25 cellular contexts compared by ENCODE assay signal in the genomic region with DNA sequence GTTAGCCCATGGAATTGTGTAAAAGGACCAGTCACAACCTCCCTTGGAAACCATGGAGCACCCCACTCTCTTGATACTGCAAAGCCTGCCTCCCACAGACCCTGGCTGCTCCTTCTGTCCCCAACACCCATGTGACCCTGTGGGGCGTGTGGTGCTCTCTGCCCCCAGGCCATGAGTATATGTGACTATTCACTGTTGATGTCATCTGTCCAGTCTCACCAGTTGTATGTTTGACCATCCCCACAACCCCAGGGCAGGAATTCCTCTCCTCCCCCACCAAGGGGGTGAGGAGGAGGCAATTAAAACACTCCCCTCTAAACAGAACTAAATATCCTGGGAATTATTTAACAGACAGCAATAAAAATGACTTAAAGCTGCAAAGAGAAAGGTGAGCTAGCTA. TPM values are rescaled to one million over a fixed set of nuclear protein-coding genes. Genes with fewer than 3 reads are reported as not detected.
"Had no signal": no experiment of that assay in that cellular context is flagged by ENCODE, and none has a peak within 500 bp of the region (broad histone marks: within the 10 kb centered on the region; RNA-seq: fewer than 3 reads in every experiment).

No MANE protein-coding gene starts in this region.

- H3K4me3 ChIP-seq: adrenal gland, body of pancreas, skin epidermis, thoracic aorta had no signal

- H3K36me3 Mint-ChIP-seq: activated CD4-positive, alpha-beta memory T cell treated with anti-CD3 and anti-CD28 coated beads for 36 hours; activated naive CD8-positive, alpha-beta T cell treated with anti-CD3 and anti-CD28 coated beads for 36 hours; naive thymus-derived CD4-positive, alpha-beta T cell; stimulated activated effector memory CD8-positive, alpha-beta T cell treated with anti-CD3 and anti-CD28 coated beads, Interleukin-12 subunit alpha, Interleukin-12 subunit beta, amount 100 ng/mL, for 72 hours had no signal

- H3K9me3 Mint-ChIP-seq: activated CD4-positive, alpha-beta memory T cell treated with anti-CD3 and anti-CD28 coated beads for 36 hours; activated CD4-positive, alpha-beta T cell treated with anti-CD3 and anti-CD28 coated beads, Interleukin-2, amount 10 ng/mL, durations not matched to agents 24 days and 14 days; activated naive CD4-positive, alpha-beta T cell treated with anti-CD3 and anti-CD28 coated beads for 36 hours; activated naive CD8-positive, alpha-beta T cell treated with anti-CD3 and anti-CD28 coated beads for 36 hours; activated T-helper 1 cell treated with anti-CD3 and anti-CD28 coated beads, Interleukin-12 subunit alpha, Interleukin-12 subunit beta, Interleukin-2, Interleukin-4 antibody, amounts not matched to agents 30 ng/mL and 10 ng/mL and 1 ng/mL, durations not matched to agents 14 hours and 24 hours and 36 hours; neural crest cell; stimulated activated effector memory CD8-positive, alpha-beta T cell treated with anti-CD3 and anti-CD28 coated beads, Interleukin-12 subunit alpha, Interleukin-12 subunit beta, amount 100 ng/mL, for 72 hours; stimulated activated naive CD8-positive, alpha-beta T cell treated with anti-CD3 and anti-CD28 coated beads, Interleukin-15, Interleukin-2, amounts not matched to agents 100 ng/mL and 50 ng/mL, for 24 hours had no signal

- H3K4me3 Mint-ChIP-seq: activated CD4-positive, alpha-beta memory T cell treated with anti-CD3 and anti-CD28 coated beads for 36 hours; activated CD4-positive, alpha-beta T cell treated with anti-CD3 and anti-CD28 coated beads, Interleukin-2, amount 10 ng/mL, durations not matched to agents 24 days and 14 days; activated naive CD4-positive, alpha-beta T cell treated with anti-CD3 and anti-CD28 coated beads for 36 hours; activated naive CD8-positive, alpha-beta T cell treated with anti-CD3 and anti-CD28 coated beads for 36 hours; activated T-helper 1 cell treated with anti-CD3 and anti-CD28 coated beads, Interleukin-12 subunit alpha, Interleukin-12 subunit beta, Interleukin-2, Interleukin-4 antibody, amounts not matched to agents 30 ng/mL and 10 ng/mL and 1 ng/mL, durations not matched to agents 14 hours and 24 hours and 36 hours; naive thymus-derived CD4-positive, alpha-beta T cell; neural crest cell; stimulated activated effector memory CD8-positive, alpha-beta T cell treated with anti-CD3 and anti-CD28 coated beads, Interleukin-12 subunit alpha, Interleukin-12 subunit beta, amount 100 ng/mL, for 72 hours; stimulated activated naive CD8-positive, alpha-beta T cell treated with anti-CD3 and anti-CD28 coated beads, Interleukin-15, Interleukin-2, amounts not matched to agents 100 ng/mL and 50 ng/mL, for 24 hours had no signal

- ATAC-seq: body of pancreas; naive thymus-derived CD4-positive, alpha-beta T cell; sciatic nerve; stimulated activated effector memory CD8-positive, alpha-beta T cell treated with anti-CD3 and anti-CD28 coated beads, Interleukin-12 subunit alpha, Interleukin-12 subunit beta, amount 100 ng/mL, for 72 hours had no signal

- H3K27me3 ChIP-seq: adrenal gland, body of pancreas had no signal

- H3K4me1 Mint-ChIP-seq: activated CD4-positive, alpha-beta T cell treated with anti-CD3 and anti-CD28 coated beads, Interleukin-2, amount 10 ng/mL, durations not matched to agents 24 days and 14 days; activated naive CD8-positive, alpha-beta T cell treated with anti-CD3 and anti-CD28 coated beads for 36 hours; naive thymus-derived CD4-positive, alpha-beta T cell; stimulated activated effector memory CD8-positive, alpha-beta T cell treated with anti-CD3 and anti-CD28 coated beads, Interleukin-12 subunit alpha, Interleukin-12 subunit beta, amount 100 ng/mL, for 72 hours had no signal

- H3K36me3 ChIP-seq: adrenal gland, thoracic aorta, WERI-Rb-1 had no signal

- DNase-seq: activated CD4-positive, alpha-beta memory T cell treated with anti-CD3 and anti-CD28 coated beads for 36 hours; activated CD4-positive, alpha-beta T cell treated with anti-CD3 and anti-CD28 coated beads, Interleukin-2, amount 10 ng/mL, durations not matched to agents 24 days and 14 days; activated CD4-positive, CD25-positive, alpha-beta regulatory T cell treated with anti-CD3 and anti-CD28 coated beads, Interleukin-2, amount 50 U/mL, for 72 hours; activated CD8-positive, alpha-beta memory T cell treated with anti-CD3 and anti-CD28 coated beads, Interleukin-2, amount 50 U/mL, for 4 hours; activated effector memory CD4-positive, alpha-beta T cell treated with anti-CD3 and anti-CD28 coated beads, Interleukin-2, amount 50 U/mL, for 16 hours; activated naive CD4-positive, alpha-beta T cell treated with anti-CD3 and anti-CD28 coated beads for 36 hours; activated naive CD8-positive, alpha-beta T cell treated with anti-CD3 and anti-CD28 coated beads for 36 hours; activated T-cell treated with anti-CD3 and anti-CD28 coated beads, Interleukin-2, amount 50 U/mL, for 1 hour; adrenal gland; aorta; body of pancreas; dermis blood vessel endothelial cell; effector CD4-positive, alpha-beta T cell; midbrain; naive thymus-derived CD4-positive, alpha-beta T cell; posterior cingulate gyrus; stimulated activated CD4-positive, alpha-beta T cell treated with anti-CD3 and anti-CD28 coated beads, Interleukin-4, amount 100 ng/mL, for 24 hours; WERI-Rb-1 had no signal

- H3K27ac ChIP-seq: adrenal gland, body of pancreas, skin epidermis, thoracic aorta, WERI-Rb-1 had no signal

- H3K9me3 ChIP-seq: adrenal gland, body of pancreas, thoracic aorta had no signal

- H3K27ac Mint-ChIP-seq: activated CD4-positive, alpha-beta memory T cell treated with anti-CD3 and anti-CD28 coated beads for 36 hours; activated CD4-positive, alpha-beta T cell treated with anti-CD3 and anti-CD28 coated beads, Interleukin-2, amount 10 ng/mL, durations not matched to agents 24 days and 14 days; activated naive CD4-positive, alpha-beta T cell treated with anti-CD3 and anti-CD28 coated beads for 36 hours; activated naive CD8-positive, alpha-beta T cell treated with anti-CD3 and anti-CD28 coated beads for 36 hours; activated T-helper 1 cell treated with anti-CD3 and anti-CD28 coated beads, Interleukin-12 subunit alpha, Interleukin-12 subunit beta, Interleukin-2, Interleukin-4 antibody, amounts not matched to agents 30 ng/mL and 10 ng/mL and 1 ng/mL, durations not matched to agents 14 hours and 24 hours and 36 hours; naive thymus-derived CD4-positive, alpha-beta T cell; stimulated activated effector memory CD8-positive, alpha-beta T cell treated with anti-CD3 and anti-CD28 coated beads, Interleukin-12 subunit alpha, Interleukin-12 subunit beta, amount 100 ng/mL, for 72 hours; stimulated activated naive CD8-positive, alpha-beta T cell treated with anti-CD3 and anti-CD28 coated beads, Interleukin-15, Interleukin-2, amounts not matched to agents 100 ng/mL and 50 ng/mL, for 24 hours had no signal

- H3K4me1 ChIP-seq: adrenal gland, body of pancreas had no signal

RNA-seq across cellular contexts. Expression of gene KCTD15, which starts 35.2 kb away (rescaled TPM):
- polyA plus RNA-seq: naive thymus-derived CD4-positive, alpha-beta T cell had no signal
